Comparison of ENCODE assay signal across 16 cellular contexts in genomic region chr3:105598047-105598796, GRCh38.
A peak's percentile ranks its signal among the peaks of the same experiment; 100 is the strongest.
DNase-seq lines count a peak whose midpoint lies in the region; ATAC-seq, FAIRE-seq and TF ChIP-seq lines count a peak whose summit lies in the region.
"Had no signal": no experiment of that assay in that cellular context is flagged by ENCODE, and none has a peak within 500 bp of the region (broad histone marks: within the 10 kb centered on the region; RNA-seq: fewer than 3 reads in every experiment).

No MANE protein-coding gene starts in this region.

- TF ChIP-seq CTCF in AG04449 (IDR thresholded peaks at IDR 0.05; ENCODE audit: insufficient read depth, low read length, missing control alignments) = no peak

- 52 to 64% (median 59%) methylated on average over 3 of the region's 3 CpGs for WGBS in small intestine, 3 donors

- DNase-seq in AG04449 (ENCODE audit: low read depth, low spot score) = peak; percentile 92
- DNase-seq in HPDE6-E6E7 (ENCODE audit: extremely low spot score) = peak; percentile 40
- DNase-seq in adipocyte (ENCODE audit: low read depth) = peak; percentile 74
- peak; percentile 75 for DNase-seq in hepatic stellate cell (ENCODE audit: low spot score)
- no peak for DNase-seq in GM19239 (ENCODE audit: insufficient read length, low spot score)
- DNase-seq in small intestine = no peak
- DNase-seq: activated CD8-positive, alpha-beta memory T cell treated with anti-CD3 and anti-CD28 coated beads, Interleukin-2, amount 50 U/mL, for 48 hours; CD4-positive, alpha-beta memory T cell; central memory CD4-positive, alpha-beta T cell; MM.1S; naive B cell; NCI-H526; stimulated activated CD4-positive, alpha-beta T cell treated with anti-CD3 and anti-CD28 coated beads, Interleukin-2, amount 100 ng/mL, for 48 hours; T-helper 1 cell had no signal

- FAIRE-seq in GM19239 (lab: Jason Lieb, UNC) = no peak
- no peak for FAIRE-seq in small intestine (lab: Jason Lieb, UNC)

- H3K4me1 ChIP-seq in adipocyte (ENCODE audit: control insufficient read depth, insufficient read depth, low read length) (peaks cover 11% of the 10 kb centered on the region), small intestine (ENCODE audit: control insufficient read depth in 2 of 2, insufficient read depth in 1 of 2, low read depth in 1 of 2, low read length in 1 of 2) (no peaks in the 10 kb centered on the region)

- H3K9me3 ChIP-seq in adipocyte (ENCODE audit: control insufficient read depth, low read length) (no peaks in the 10 kb centered on the region), small intestine (ENCODE audit: control insufficient read depth, low read depth) (no peaks in the 10 kb centered on the region)

- CTCF ChIA-PET in AG04449 (lab: Yijun Ruan, JAX) = no interaction called here

- H3K27me3 ChIP-seq in adipocyte (replicated peaks; ENCODE audit: control insufficient read depth, insufficient read depth, low read length) = no peaks in the 10 kb centered on the region
- no peaks in the 10 kb centered on the region for H3K27me3 ChIP-seq in small intestine (ENCODE audit: control insufficient read depth in 2 of 2, insufficient read depth in 2 of 2, low read length in 2 of 2)

- no peaks in the 10 kb centered on the region for H3K36me3 ChIP-seq in adipocyte (ENCODE audit: control insufficient read depth, insufficient read depth, low read length, severe bottlenecking)
- no peaks in the 10 kb centered on the region for H3K36me3 ChIP-seq in small intestine (ENCODE audit: control insufficient read depth in 2 of 2, insufficient read depth in 2 of 2, low read length in 2 of 2)

- H3K4me3 ChIP-seq in AG04449 (ENCODE audit: low read depth, low read length) (no peak overlapping the region), adipocyte (ENCODE audit: low read length) (no peak overlapping the region), small intestine (ENCODE audit: low read depth in 1 of 2, low read length in 2 of 2) (no peak overlapping the region)

- ATAC-seq in GM18498 (IDR thresholded peaks at IDR 0.05; ENCODE audit: unreplicated experiment) (no peak), GM18873 (IDR thresholded peaks at IDR 0.05; ENCODE audit: low FRiP score, unreplicated experiment) (no peak)

- H3K27ac ChIP-seq in small intestine (ENCODE audit: low read depth in 1 of 2, low read length in 1 of 2) = no peak overlapping the region

- H3K9ac ChIP-seq in adipocyte (ENCODE audit: low read length) = no peak overlapping the region

- POLR2A ChIA-PET in AG04449 (lab: Yijun Ruan, JAX) = interaction anchor here (0.8 to 1.3 kb wide), 2 partner anchors 18 to 50 kb away, joined by 3 read pairs; no protein-coding TSS in a partner anchor

Comparison
In these comparisons a context has a peak if more than half of its experiments do, and no peak if none do; other contexts are left out.
1. DNase-seq: peak in AG04449 (single experiment), HPDE6-E6E7 (single experiment), adipocyte (single experiment) and hepatic stellate cell (single experiment); none in GM19239 (single experiment) and small intestine (single experiment).